In genomic region chr14:66746316-66747006, GRCh38 we compare ENCODE assay signal across 8 cellular contexts.
DNase-seq lines count a peak whose midpoint lies in the region; ATAC-seq and TF ChIP-seq lines count a peak whose summit lies in the region.

No MANE protein-coding gene starts in this region.

- CTCF ChIA-PET in AG04449 (lab: Yijun Ruan, JAX), result interaction anchor here (0.6 to 2.0 kb wide), 4 partner anchors 12 to 387 kb away, joined by 3 to 8 read pairs (median 4); no protein-coding TSS in a partner anchor

- DNase-seq in AG04449 (ENCODE audit: low read depth, low spot score) (peak; percentile 2), SHP77 (lab: John Stamatoyannopoulos, UW) (peak; percentile 19 to 29), fibroblast of the conjunctiva (ENCODE audit: low read depth) (peak; percentile 35), renal cortical epithelial cell (ENCODE audit: low read depth) (peak; percentile 69), cerebellar nuclear complex (lab: John Stamatoyannopoulos, UW) (no peak)

- ATAC-seq in GM21528 (IDR thresholded peaks at IDR 0.05; ENCODE audit: low FRiP score, unreplicated experiment), result no peak
- ATAC-seq in HG02938 (IDR thresholded peaks at IDR 0.05; ENCODE audit: unreplicated experiment), result no peak

- H3K4me3 ChIP-seq in AG04449 (ENCODE audit: low read depth, low read length), result no peak overlapping the region

- POLR2A ChIA-PET in AG04449 (lab: Yijun Ruan, JAX), result no interaction called here

- TF ChIP-seq CTCF in AG04449 (IDR thresholded peaks at IDR 0.05; ENCODE audit: insufficient read depth, low read length, missing control alignments) (peak; percentile 38), GM12874 (IDR thresholded peaks at IDR 0.05; ENCODE audit: insufficient read depth, low read depth, low read length) (peak; percentile 53)

Comparison
In these comparisons a context has a peak if more than half of its experiments do, and no peak if none do; other contexts are left out.
1. DNase-seq: peak in AG04449 (single experiment), SHP77 (2 of 2), fibroblast of the conjunctiva (single experiment) and renal cortical epithelial cell (single experiment); none in cerebellar nuclear complex (0 of 2).